ENCODE assay signal across 1 cellular context in the genomic region with DNA sequence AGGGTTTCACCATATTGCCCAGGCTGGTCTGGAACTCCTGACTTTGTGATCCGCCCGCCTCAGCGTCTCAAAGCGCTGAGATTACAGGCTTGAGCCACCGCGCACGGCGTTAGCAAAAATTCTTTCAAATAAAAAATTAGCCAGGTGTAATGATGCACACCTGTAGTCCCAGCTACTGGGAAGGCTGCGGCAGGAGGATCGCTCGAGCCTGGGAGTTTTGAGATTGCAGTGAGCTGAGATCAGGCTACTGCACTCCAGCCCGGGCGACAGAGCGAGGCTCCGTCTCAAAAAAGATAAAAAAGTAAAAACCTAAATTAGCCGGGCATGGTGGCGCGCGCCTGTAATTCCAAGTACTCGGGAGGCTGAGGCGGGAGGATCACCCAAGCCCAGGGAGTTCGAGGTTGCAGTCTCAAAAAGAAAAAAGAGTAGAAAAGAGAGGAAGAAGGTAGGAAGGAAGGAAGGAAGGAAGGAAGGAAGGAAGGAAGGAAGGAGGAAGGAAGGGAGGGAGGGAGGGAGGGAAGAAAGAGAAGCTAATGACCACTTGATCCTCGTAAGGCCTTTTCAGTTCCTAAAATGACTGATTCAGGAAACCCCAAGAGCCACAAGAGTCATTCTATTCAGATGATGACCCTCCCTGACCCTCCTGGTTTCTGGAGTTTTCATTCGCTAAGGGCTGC.
TF ChIP-seq lines count a peak whose summit lies in the region.

No MANE protein-coding gene starts in this region.

TF ChIP-seq in IMR-90, 13 proteins besides CTCF, POLR2A, EP300 and RAD21 (continued from another document):
- TF ChIP-seq, protein P1, sequence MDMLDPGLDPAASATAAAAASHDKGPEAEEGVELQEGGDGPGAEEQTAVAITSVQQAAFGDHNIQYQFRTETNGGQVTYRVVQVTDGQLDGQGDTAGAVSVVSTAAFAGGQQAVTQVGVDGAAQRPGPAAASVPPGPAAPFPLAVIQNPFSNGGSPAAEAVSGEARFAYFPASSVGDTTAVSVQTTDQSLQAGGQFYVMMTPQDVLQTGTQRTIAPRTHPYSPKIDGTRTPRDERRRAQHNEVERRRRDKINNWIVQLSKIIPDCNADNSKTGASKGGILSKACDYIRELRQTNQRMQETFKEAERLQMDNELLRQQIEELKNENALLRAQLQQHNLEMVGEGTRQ (IDR thresholded peaks at IDR 0.05; ENCODE audit: low read depth, low read length): no peak
- TF ChIP-seq CEBPB (IDR thresholded peaks at IDR 0.05; ENCODE audit: low read depth, low read length) (no peak), RFX5 (IDR thresholded peaks at IDR 0.05; ENCODE audit: low read depth, low read length) (no peak), NFE2L2 (IDR thresholded peaks at IDR 0.05; ENCODE audit: low read depth, low read length) (no peak)
- TF ChIP-seq, protein P2, sequence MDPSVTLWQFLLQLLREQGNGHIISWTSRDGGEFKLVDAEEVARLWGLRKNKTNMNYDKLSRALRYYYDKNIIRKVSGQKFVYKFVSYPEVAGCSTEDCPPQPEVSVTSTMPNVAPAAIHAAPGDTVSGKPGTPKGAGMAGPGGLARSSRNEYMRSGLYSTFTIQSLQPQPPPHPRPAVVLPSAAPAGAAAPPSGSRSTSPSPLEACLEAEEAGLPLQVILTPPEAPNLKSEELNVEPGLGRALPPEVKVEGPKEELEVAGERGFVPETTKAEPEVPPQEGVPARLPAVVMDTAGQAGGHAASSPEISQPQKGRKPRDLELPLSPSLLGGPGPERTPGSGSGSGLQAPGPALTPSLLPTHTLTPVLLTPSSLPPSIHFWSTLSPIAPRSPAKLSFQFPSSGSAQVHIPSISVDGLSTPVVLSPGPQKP (IDR thresholded peaks at IDR 0.05; ENCODE audit: borderline replicate concordance, low read depth, low read length): no peak
